In the genomic region with DNA sequence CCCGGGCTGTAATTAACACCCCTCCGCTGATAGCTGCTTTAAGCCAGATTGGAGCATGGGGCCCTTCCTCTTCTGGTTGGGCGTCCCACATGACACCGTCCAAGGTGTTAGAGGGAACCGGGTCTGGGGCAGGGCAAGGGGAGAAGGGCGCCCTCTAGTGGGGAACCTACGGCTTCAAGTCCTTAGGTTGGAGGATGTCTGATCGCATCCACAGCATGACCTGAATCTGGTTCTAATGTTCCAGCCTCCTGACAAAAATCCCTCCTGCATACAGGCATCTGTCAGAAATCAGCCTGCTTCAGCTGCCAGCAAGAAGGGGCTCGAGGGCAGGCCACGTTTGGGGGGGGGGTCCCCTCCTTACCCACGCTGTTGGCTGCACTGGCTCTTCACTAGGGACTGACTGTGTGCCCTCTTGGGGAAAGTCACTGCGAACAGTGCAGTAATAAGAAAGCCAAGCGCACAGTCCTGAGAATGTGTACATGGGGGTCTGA, we compare ENCODE assay signal across 8 cellular contexts.
DNase-seq lines count a peak whose midpoint lies in the region; ATAC-seq lines count a peak whose summit lies in the region.

No MANE protein-coding gene starts in this region.

- no peak overlapping the region for H3K27ac Mint-ChIP-seq in activated naive CD8-positive, alpha-beta T cell treated with anti-CD3 and anti-CD28 coated beads for 36 hours

- H3K36me3 Mint-ChIP-seq in activated naive CD8-positive, alpha-beta T cell treated with anti-CD3 and anti-CD28 coated beads for 36 hours = no peaks in the 10 kb centered on the region

- ATAC-seq in GM18861 (IDR thresholded peaks at IDR 0.05; ENCODE audit: unreplicated experiment) (no peak), GM19455 (IDR thresholded peaks at IDR 0.05; ENCODE audit: unreplicated experiment) (no peak)

- no peak overlapping the region for H3K4me3 Mint-ChIP-seq in activated naive CD8-positive, alpha-beta T cell treated with anti-CD3 and anti-CD28 coated beads for 36 hours

- no peaks in the 10 kb centered on the region for H3K4me1 Mint-ChIP-seq in activated naive CD8-positive, alpha-beta T cell treated with anti-CD3 and anti-CD28 coated beads for 36 hours

- no peaks in the 10 kb centered on the region for H3K9me3 Mint-ChIP-seq in activated naive CD8-positive, alpha-beta T cell treated with anti-CD3 and anti-CD28 coated beads for 36 hours

- DNase-seq in CMK (ENCODE audit: low read depth) = peak; percentile 52
- peak; percentile 44 for DNase-seq in HCEC 1CT
- DNase-seq in NOMO-1 treated with dmso at 0.1 percent for 144 hours (lab: John Stamatoyannopoulos, UW; ENCODE audit: unreplicated experiment) = peak; percentile 35
- DNase-seq in activated naive CD8-positive, alpha-beta T cell treated with anti-CD3 and anti-CD28 coated beads for 36 hours = peak; percentile 34
- DNase-seq in iPS DF 4.7 (ENCODE audit: extremely low read depth, low spot score) = peak; percentile 53
- peak; percentile 48 to 57 for DNase-seq in stimulated activated CD4-positive, alpha-beta T cell treated with anti-CD3 and anti-CD28 coated beads, Interleukin-2, amount 100 ng/mL, for 48 hours

- peaks cover 5% of the 10 kb centered on the region for H3K27me3 Mint-ChIP-seq in activated naive CD8-positive, alpha-beta T cell treated with anti-CD3 and anti-CD28 coated beads for 36 hours
